In the genomic region with DNA sequence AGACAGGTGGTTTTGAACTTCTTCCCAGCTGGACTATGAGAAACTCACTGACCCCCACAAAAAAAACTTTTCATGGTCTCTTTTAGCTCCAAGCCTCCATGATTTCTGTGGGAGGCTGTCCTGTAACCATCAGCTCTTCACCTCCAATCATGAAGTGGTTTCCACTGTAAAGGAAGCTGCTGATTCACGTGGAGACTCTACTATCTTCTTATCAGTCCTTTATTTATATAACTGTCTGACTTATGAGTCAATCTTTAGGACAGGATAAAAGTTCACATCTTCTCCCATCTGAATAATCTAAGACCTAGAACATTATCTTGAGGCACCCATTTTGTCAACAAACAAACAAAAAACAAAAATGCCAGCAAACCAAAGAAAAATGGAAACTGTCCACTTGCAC, we compare ENCODE assay signal across 2 cellular contexts.
A peak's percentile ranks its signal among the peaks of the same experiment; 100 is the strongest.
TF ChIP-seq lines count a peak whose summit lies in the region.

No MANE protein-coding gene starts in this region.

TF ChIP-seq in IMR-90, 13 proteins besides CTCF, POLR2A, EP300 and RAD21:
- TF ChIP-seq RFX5 (IDR thresholded peaks at IDR 0.05; ENCODE audit: low read depth, low read length) = no peak
- peak; percentile 61 for TF ChIP-seq FOS (IDR thresholded peaks at IDR 0.05; ENCODE audit: low read depth, low read length)
- peak; percentile 59; the same call in 1 of the 2 replicates for TF ChIP-seq BHLHE40 (IDR thresholded peaks at IDR 0.05; ENCODE audit: low read depth, low read length)
- TF ChIP-seq CHD1 (IDR thresholded peaks at IDR 0.05; ENCODE audit: low read depth, low read length) = no peak
- no peak for TF ChIP-seq SMC3 (IDR thresholded peaks at IDR 0.05; ENCODE audit: low read depth, low read length)
- TF ChIP-seq, protein P1, sequence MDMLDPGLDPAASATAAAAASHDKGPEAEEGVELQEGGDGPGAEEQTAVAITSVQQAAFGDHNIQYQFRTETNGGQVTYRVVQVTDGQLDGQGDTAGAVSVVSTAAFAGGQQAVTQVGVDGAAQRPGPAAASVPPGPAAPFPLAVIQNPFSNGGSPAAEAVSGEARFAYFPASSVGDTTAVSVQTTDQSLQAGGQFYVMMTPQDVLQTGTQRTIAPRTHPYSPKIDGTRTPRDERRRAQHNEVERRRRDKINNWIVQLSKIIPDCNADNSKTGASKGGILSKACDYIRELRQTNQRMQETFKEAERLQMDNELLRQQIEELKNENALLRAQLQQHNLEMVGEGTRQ (IDR thresholded peaks at IDR 0.05; ENCODE audit: low read depth, low read length) = no peak
- TF ChIP-seq NFE2L2 (IDR thresholded peaks at IDR 0.05; ENCODE audit: low read depth, low read length) = peak; percentile 48
- TF ChIP-seq MAFK (IDR thresholded peaks at IDR 0.05; ENCODE audit: low read depth, low read length) = no peak
- TF ChIP-seq CEBPB (IDR thresholded peaks at IDR 0.05; ENCODE audit: low read depth, low read length) = no peak
- TF ChIP-seq RCOR1 (IDR thresholded peaks at IDR 0.05; ENCODE audit: insufficient replicate concordance, low read length) = no peak
- TF ChIP-seq, protein P2, sequence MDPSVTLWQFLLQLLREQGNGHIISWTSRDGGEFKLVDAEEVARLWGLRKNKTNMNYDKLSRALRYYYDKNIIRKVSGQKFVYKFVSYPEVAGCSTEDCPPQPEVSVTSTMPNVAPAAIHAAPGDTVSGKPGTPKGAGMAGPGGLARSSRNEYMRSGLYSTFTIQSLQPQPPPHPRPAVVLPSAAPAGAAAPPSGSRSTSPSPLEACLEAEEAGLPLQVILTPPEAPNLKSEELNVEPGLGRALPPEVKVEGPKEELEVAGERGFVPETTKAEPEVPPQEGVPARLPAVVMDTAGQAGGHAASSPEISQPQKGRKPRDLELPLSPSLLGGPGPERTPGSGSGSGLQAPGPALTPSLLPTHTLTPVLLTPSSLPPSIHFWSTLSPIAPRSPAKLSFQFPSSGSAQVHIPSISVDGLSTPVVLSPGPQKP (IDR thresholded peaks at IDR 0.05; ENCODE audit: borderline replicate concordance, low read depth, low read length) = no peak
- TF ChIP-seq MAZ (IDR thresholded peaks at IDR 0.05; ENCODE audit: borderline replicate concordance, low read depth, low read length) = no peak
- no peak for TF ChIP-seq MXI1 (IDR thresholded peaks at IDR 0.05; ENCODE audit: borderline replicate concordance, low read depth, low read length)

TF ChIP-seq in K562, 482 proteins besides CTCF, POLR2A, EP300 and RAD21:
- TF ChIP-seq FOSL1 (tag; conservative IDR thresholded peaks at IDR 0.05) = peak; percentile 84
- TF ChIP-seq NFE2 (IDR thresholded peaks at IDR 0.05; ENCODE audit: low read depth) = peak; percentile 43; the same call in 1 of the 2 replicates
- TF ChIP-seq MEIS2 (IDR thresholded peaks at IDR 0.05; ENCODE audit: partially characterized antibody) = peak; percentile 5
- TF ChIP-seq, protein P3, sequence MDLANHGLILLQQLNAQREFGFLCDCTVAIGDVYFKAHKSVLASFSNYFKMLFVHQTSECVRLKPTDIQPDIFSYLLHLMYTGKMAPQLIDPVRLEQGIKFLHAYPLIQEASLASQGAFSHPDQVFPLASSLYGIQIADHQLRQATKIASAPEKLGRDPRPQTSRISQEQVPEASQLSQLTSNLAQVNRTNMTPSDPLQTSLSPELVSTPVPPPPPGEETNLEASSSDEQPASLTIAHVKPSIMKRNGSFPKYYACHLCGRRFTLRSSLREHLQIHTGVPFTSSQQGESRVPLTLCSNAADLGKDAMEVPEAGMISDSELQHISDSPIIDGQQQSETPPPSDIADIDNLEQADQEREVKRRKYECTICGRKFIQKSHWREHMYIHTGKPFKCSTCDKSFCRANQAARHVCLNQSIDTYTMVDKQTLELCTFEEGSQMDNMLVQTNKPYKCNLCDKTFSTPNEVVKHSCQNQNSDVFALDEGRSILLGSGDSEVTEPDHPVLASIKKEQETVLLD (IDR thresholded peaks at IDR 0.05) = no peak
- TF ChIP-seq PTBP1 (IDR thresholded peaks at IDR 0.05; ENCODE audit: low read depth, low read length) = no peak
- TF ChIP-seq ZNF140 (CRISPR knock-in tag; IDR thresholded peaks at IDR 0.05) = no peak
